Comparison of ENCODE assay signal across 8 cellular contexts in genomic region chr11:47161134-47161854, GRCh38. TPM values are rescaled to one million over a fixed set of nuclear protein-coding genes. Genes with fewer than 3 reads are reported as not detected.
DNase-seq lines count a peak whose midpoint lies in the region; ATAC-seq and TF ChIP-seq lines count a peak whose summit lies in the region.

No MANE protein-coding gene starts in this region.

- POLR2A ChIA-PET in GM10248 (lab: Yijun Ruan, JAX): no interaction called here

- peak; percentile 83 for DNase-seq in GM10248 (ENCODE audit: extremely low spot score)
- peak; percentile 24 for DNase-seq in NCI-H774 (lab: John Stamatoyannopoulos, UW)
- peak; percentile 81 for DNase-seq in activated CD8-positive, alpha-beta memory T cell treated with anti-CD3 and anti-CD28 coated beads for 24 hours
- DNase-seq in epidermal melanocyte (ENCODE audit: insufficient read length, low spot score): peak; percentile 72
- DNase-seq in mucosa of gallbladder (ENCODE audit: low spot score): peak; percentile 61
- DNase-seq in superior temporal gyrus (ENCODE audit: extremely low spot score): peak; percentile 87

- CTCF ChIA-PET in GM10248 (lab: Yijun Ruan, JAX): interaction anchor here (0.8 to 4.5 kb wide), 31 partner anchors 8 to 348 kb away, joined by 3 to 32 read pairs (median 4); partner anchors contain the start of gene CSTPP1

- ATAC-seq in HG03139 (IDR thresholded peaks at IDR 0.05; ENCODE audit: unreplicated experiment) (peak; percentile 61), GM19452 (IDR thresholded peaks at IDR 0.05; ENCODE audit: unreplicated experiment) (no peak)

- TF ChIP-seq CTCF in GM10248 (IDR thresholded peaks at IDR 0.05; ENCODE audit: control extremely low read depth, extremely low read depth, low read depth, missing control alignments): peak; percentile 76

RNA-seq across cellular contexts. Expression of gene ARFGAP2, which starts 15.4 kb away (rescaled TPM):
- 91.8 TPM for total RNA-seq in mucosa of gallbladder

RNA-seq across cellular contexts. Expression of gene PACSIN3, which starts 24.9 kb away (rescaled TPM):
- total RNA-seq in mucosa of gallbladder: 34.4 TPM

RNA-seq across cellular contexts. Expression of gene DDB2, which starts 53.5 kb away (rescaled TPM):
- total RNA-seq in mucosa of gallbladder: 22.7 TPM

Comparison
In these comparisons a context has a peak if more than half of its experiments do, and no peak if none do; other contexts are left out.
1. DNase-seq: peak in every context shown above with its lines; median percentile 87 in superior temporal gyrus; 83 in GM10248; 81 in activated CD8-positive, alpha-beta memory T cell treated with anti-CD3 and anti-CD28 coated beads for 24 hours; 72 in epidermal melanocyte; 61 in mucosa of gallbladder; 24 in NCI-H774.